ENCODE assay signal across 1 cellular context in genomic region chr5:55888205-55888604, GRCh38.
TF ChIP-seq lines count a peak whose summit lies in the region.

No MANE protein-coding gene starts in this region.

TF ChIP-seq in GM23338, 12 proteins besides CTCF, POLR2A, EP300 and RAD21:
- no peak for TF ChIP-seq ZNF462 (CRISPR knock-in tag; IDR thresholded peaks at IDR 0.05)
- no peak for TF ChIP-seq EZH2phosphoT487 (IDR thresholded peaks at IDR 0.05; ENCODE audit: unreplicated experiment)
- TF ChIP-seq POLR2AphosphoS5 (IDR thresholded peaks at IDR 0.05; ENCODE audit: low read depth): no peak
- no peak for TF ChIP-seq EZH2 (IDR thresholded peaks at IDR 0.05; ENCODE audit: low read depth, unreplicated experiment)
- no peak for TF ChIP-seq REST (IDR thresholded peaks at IDR 0.05; ENCODE audit: unreplicated experiment)
- no peak for TF ChIP-seq ETS1 (IDR thresholded peaks at IDR 0.05)
- TF ChIP-seq STAT1 (IDR thresholded peaks at IDR 0.05; ENCODE audit: unreplicated experiment): no peak
- TF ChIP-seq ZNF331 (CRISPR knock-in tag; IDR thresholded peaks at IDR 0.05; ENCODE audit: low read depth): no peak
- no peak for TF ChIP-seq CREB1 (CRISPR knock-in tag; IDR thresholded peaks at IDR 0.05; ENCODE audit: low read depth)
- no peak for TF ChIP-seq ZNF114 (CRISPR knock-in tag; IDR thresholded peaks at IDR 0.05)
